ENCODE assay signal across 10 cellular contexts in the genomic region with DNA sequence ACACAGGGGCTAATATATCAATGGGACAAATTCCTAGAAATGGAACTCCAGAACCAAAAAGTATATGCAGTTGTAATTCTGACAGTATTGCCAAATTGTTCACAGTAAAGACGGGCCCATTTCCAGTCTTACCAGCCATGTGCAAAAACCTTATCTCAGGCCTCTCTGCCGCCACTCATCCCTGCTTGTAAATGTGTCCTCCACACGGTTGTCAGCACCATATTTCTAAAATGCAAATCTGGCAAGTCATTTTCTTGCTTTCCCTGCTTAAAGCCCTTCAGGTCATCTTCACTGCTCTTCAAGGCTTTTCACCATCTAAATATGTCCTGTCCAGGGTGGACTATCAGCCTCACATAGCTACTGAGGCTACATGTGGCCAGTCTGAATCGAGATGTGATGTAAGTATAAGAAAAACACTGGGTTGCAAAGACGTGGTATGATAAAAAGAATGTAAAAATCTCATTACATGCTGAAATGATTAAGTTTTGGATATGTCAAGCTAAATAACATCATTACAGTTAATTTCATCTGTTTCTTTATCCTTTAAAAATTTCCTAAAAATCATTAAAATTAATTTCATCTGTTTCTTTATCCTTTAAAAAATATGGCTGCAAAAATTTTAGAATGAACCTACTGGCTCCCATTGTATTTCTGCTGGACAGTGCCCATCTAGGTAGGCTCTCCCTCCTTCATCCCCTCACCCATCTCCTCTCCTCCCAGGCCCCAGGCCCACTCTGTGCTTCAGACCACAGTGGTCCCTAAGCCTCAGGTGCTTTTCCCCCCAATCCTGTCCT. TPM values are rescaled to one million over a fixed set of nuclear protein-coding genes. Genes with fewer than 3 reads are reported as not detected.
DNase-seq lines count a peak whose midpoint lies in the region; ATAC-seq, FAIRE-seq and TF ChIP-seq lines count a peak whose summit lies in the region.
"Had no signal": no experiment of that assay in that cellular context is flagged by ENCODE, and none has a peak within 500 bp of the region (broad histone marks: within the 10 kb centered on the region; RNA-seq: fewer than 3 reads in every experiment).

No MANE protein-coding gene starts in this region.

- DNase-seq in CD4-positive, alpha-beta T cell = no peak
- DNase-seq in H1 (ENCODE audit: low read depth in 1 of 2, low spot score in 2 of 2) (no peak), osteoblast (ENCODE audit: insufficient read length, low spot score, missing footprints) (peak; percentile 73), COLO829 (ENCODE audit: low spot score) (no peak), foreskin melanocyte (no peak), NCI-H69 (lab: John Stamatoyannopoulos, UW) (no peak)

- peaks cover 5% of the 10 kb centered on the region; the same call in 1 of the 2 replicates for H3K23me2 ChIP-seq in H1 (ENCODE audit: low read depth, low read length)

- no peak overlapping the region for H2AK5ac ChIP-seq in H1 (ENCODE audit: low read depth, low read length)

- no peak for TF ChIP-seq CTCF in CD4-positive, alpha-beta T cell (IDR thresholded peaks at IDR 0.05)
- TF ChIP-seq CTCF in OCI-LY1 (IDR thresholded peaks at IDR 0.05; ENCODE audit: low read length) (no peak), H1 (IDR thresholded peaks at IDR 0.05; ENCODE audit: control extremely low read depth in 1 of 3, insufficient read depth in 1 of 3, low read depth in 1 of 3, low read length in 3 of 3) (no peak), osteoblast (IDR thresholded peaks at IDR 0.05; ENCODE audit: extremely low read depth, low read depth, low read length) (no peak)

- H3K9me3 ChIP-seq in CD4-positive, alpha-beta T cell (ENCODE audit: control insufficient read depth, low read length) = no peaks in the 10 kb centered on the region
- no peaks in the 10 kb centered on the region for H3K9me3 ChIP-seq in OCI-LY1 (ENCODE audit: low read length)
- no peaks in the 10 kb centered on the region for H3K9me3 ChIP-seq in H1 (ENCODE audit: insufficient read depth in 2 of 2, low read depth in 1 of 2, low read length in 1 of 2)
- H3K9me3 ChIP-seq in osteoblast (ENCODE audit: low read depth, low read length) = no peaks in the 10 kb centered on the region

- no peak overlapping the region for H2BK120ac ChIP-seq in H1 (replicated peaks; ENCODE audit: low read depth, low read length)

- peaks cover 34% of the 10 kb centered on the region for H3K4me1 ChIP-seq in OCI-LY1 (ENCODE audit: insufficient read depth, low read length, severe bottlenecking)
- peaks cover 4 to 5% (median 5%) of the 10 kb centered on the region in 4 experiments; a peak in 6 of 7 replicates for H3K4me1 ChIP-seq in H1 (replicated peaks in 1 of 4; ENCODE audit: control insufficient read depth in 3 of 4, insufficient read depth in 4 of 4, low read length in 3 of 4)
- peaks cover 15% of the 10 kb centered on the region for H3K4me1 ChIP-seq in osteoblast (ENCODE audit: insufficient read depth, low read length)

- H3K4me1 Mint-ChIP-seq in CD4-positive, alpha-beta T cell (ENCODE audit: low read depth) = peaks cover 73% of the 10 kb centered on the region

- no peaks in the 10 kb centered on the region for H3K79me1 ChIP-seq in H1 (ENCODE audit: low read depth, low read length)

- H3K14ac ChIP-seq in H1 (ENCODE audit: insufficient read length) = no peak overlapping the region

- H3K9me3 Mint-ChIP-seq in CD4-positive, alpha-beta T cell = no peaks in the 10 kb centered on the region

- no peak overlapping the region for H2BK15ac ChIP-seq in H1 (ENCODE audit: low read length)

- no peaks in the 10 kb centered on the region for H3K9me2 ChIP-seq in OCI-LY1 (ENCODE audit: low read depth, low read length)

- no peak for TF ChIP-seq EP300 in H1 (IDR thresholded peaks at IDR 0.05; ENCODE audit: borderline replicate concordance in 1 of 2, low read depth in 2 of 2, low read length in 2 of 2)

- no peaks in the 10 kb centered on the region for H3K27me3 ChIP-seq in CD4-positive, alpha-beta T cell (ENCODE audit: control insufficient read depth, insufficient read depth, low read length)
- H3K27me3 ChIP-seq in OCI-LY1 (ENCODE audit: insufficient read depth, low read length) (no peaks in the 10 kb centered on the region), H1 (replicated peaks in 1 of 4; ENCODE audit: control insufficient read depth in 3 of 4, extremely low read depth in 1 of 4, insufficient read depth in 3 of 4, low read length in 3 of 4) (peaks cover 0 to 2% (median 0%) of the 10 kb centered on the region in 4 experiments; a peak in 2 of 7 replicates), osteoblast (ENCODE audit: insufficient read depth, low read length) (no peaks in the 10 kb centered on the region)

- H3K4ac ChIP-seq in H1 (replicated peaks; ENCODE audit: insufficient read length, low read depth, low read length) = no peak overlapping the region

- H4K20me1 ChIP-seq in OCI-LY1 (ENCODE audit: insufficient read depth, low read length) = no peaks in the 10 kb centered on the region
- H4K20me1 ChIP-seq in H1 (replicated peaks in 1 of 2; ENCODE audit: control insufficient read depth in 1 of 2, insufficient read depth in 2 of 2, low read length in 2 of 2) = no peaks in the 10 kb centered on the region
- no peaks in the 10 kb centered on the region for H4K20me1 ChIP-seq in osteoblast (ENCODE audit: insufficient read depth, low read length)

- H3K27ac ChIP-seq in CD4-positive, alpha-beta T cell (ENCODE audit: low read depth, low read length) = peak overlapping the region; percentile 88
- H3K27ac ChIP-seq in OCI-LY1 (ENCODE audit: low read depth, low read length, poor library complexity, severe bottlenecking) (peak overlapping the region; percentile 12), H1 (ENCODE audit: low read depth, low read length) (no peak overlapping the region), osteoblast (ENCODE audit: low read depth, low read length) (peak overlapping the region; percentile 77)

- ATAC-seq in CD4-positive, alpha-beta T cell (ENCODE audit: poor library complexity) = no peak
- ATAC-seq in HG02973 (IDR thresholded peaks at IDR 0.05; ENCODE audit: unreplicated experiment) = no peak

- H2AFZ ChIP-seq in OCI-LY1 (ENCODE audit: low read length) (no peak overlapping the region), H1 (ENCODE audit: low read length) (0 out of 2 replicates have a peak overlapping the region, but pooled peaks have one; percentile 6), osteoblast (ENCODE audit: low read length) (peak overlapping the region; percentile 93)

- peak overlapping the region; percentile 70 for H3K4me3 ChIP-seq in OCI-LY1 (ENCODE audit: low read depth, low read length, poor library complexity, severe bottlenecking)
- peak overlapping the region in 2 of 4 experiments; percentile 70 to 76; a peak in 3 of 8 replicates for H3K4me3 ChIP-seq in H1 (ENCODE audit: extremely low read depth in 1 of 4, insufficient read depth in 2 of 4, low read depth in 3 of 4, low read length in 4 of 4)
- peak overlapping the region; percentile 94 for H3K4me3 ChIP-seq in osteoblast (ENCODE audit: insufficient read depth, low read length)

- H3K4me3 Mint-ChIP-seq in CD4-positive, alpha-beta T cell = peak overlapping the region; percentile 95

- no peak overlapping the region; the same call in 1 of the 2 replicates for H4K8ac ChIP-seq in H1 (ENCODE audit: extremely low read depth, insufficient read depth, low read length)

- WGBS in H1 (ENCODE audit: extremely low coverage in 1 of 2, insufficient coverage in 1 of 2, insufficient read length in 1 of 2, insufficient replicate concordance in 2 of 2, low coverage in 1 of 2, low lambda C conversion rate in 2 of 2, missing lambda C conversion rate in 1 of 2), 2 experiments = 90% methylated on average over 5 of the region's 5 CpGs; no CpG with 5 or more reads in 1 of the 2 experiments

- no peaks in the 10 kb centered on the region for H3K27me3 Mint-ChIP-seq in CD4-positive, alpha-beta T cell

- intact Hi-C loops in CD4-positive, alpha-beta T cell (cut with DNase I, micrococcal nuclease) = loop anchor here (5.0 to 10.0 kb wide), 7 partner anchors 181 to 1018 kb away; a partner anchor contains a TSS

- no peaks in the 10 kb centered on the region for H3K79me2 ChIP-seq in OCI-LY1 (ENCODE audit: insufficient read depth, low read length)
- H3K79me2 ChIP-seq in H1 (ENCODE audit: control insufficient read depth in 1 of 2, insufficient read depth in 2 of 2, low read length in 2 of 2) = no peaks in the 10 kb centered on the region
- H3K79me2 ChIP-seq in osteoblast (ENCODE audit: insufficient read depth, low read length) = peaks cover 21% of the 10 kb centered on the region

- no peak for TF ChIP-seq RAD21 in H1 (IDR thresholded peaks at IDR 0.05 in 1 of 2, conservative IDR thresholded peaks at IDR 0.05 in 1 of 2; ENCODE audit: low read depth in 2 of 2, low read length in 2 of 2)

- no peak overlapping the region for H3K23ac ChIP-seq in H1 (ENCODE audit: insufficient read length)

- POLR2A ChIA-PET in CD4-positive, alpha-beta T cell (lab: Charles Lee) = interaction anchor here (1.0 to 8.6 kb wide), 5 partner anchors 11 to 230 kb away, joined by 3 to 94 read pairs (median 9); a partner anchor contains a TSS
- POLR2A ChIA-PET in H1 (lab: Charles Lee; ENCODE audit: partially characterized antibody) = no interaction called here

- 0 out of 2 replicates have a peak overlapping the region, but pooled peaks have one; percentile 10 for H2BK20ac ChIP-seq in H1 (ENCODE audit: low read length)

- no peak overlapping the region for H2BK5ac ChIP-seq in H1 (ENCODE audit: low read depth, low read length)

- TF ChIP-seq POLR2A in H1 (IDR thresholded peaks at IDR 0.05; ENCODE audit: control extremely low read depth in 1 of 2, low read depth in 2 of 2, low read length in 2 of 2) = no peak

- FAIRE-seq in H1 (lab: Jason Lieb, UNC) = no peak

- CTCF ChIA-PET in CD4-positive, alpha-beta T cell (lab: Charles Lee) = interaction anchor here (7.0 kb wide), 1 partner anchor 116 kb away, joined by 45 read pairs; no protein-coding TSS in a partner anchor
- CTCF ChIA-PET in H1 (lab: Charles Lee; ENCODE audit: partially characterized antibody) = interaction anchor here (0.5 to 9.0 kb wide), 2 partner anchors 36 to 115 kb away, joined by 3 to 62 read pairs; a partner anchor contains a TSS

- H4K91ac ChIP-seq in H1 (replicated peaks; ENCODE audit: insufficient read length, low read length) = no peak overlapping the region

- H3K56ac ChIP-seq in H1 (replicated peaks; ENCODE audit: insufficient read length, low read depth, low read length) = no peak overlapping the region

- H3K27ac Mint-ChIP-seq in CD4-positive, alpha-beta T cell = peak overlapping the region; percentile 89

- peaks cover 75% of the 10 kb centered on the region for H3K36me3 Mint-ChIP-seq in CD4-positive, alpha-beta T cell (ENCODE audit: low read depth)

- H3K9ac ChIP-seq in OCI-LY1 (ENCODE audit: low read length) (peak overlapping the region; percentile 72), H1 (replicated peaks in 1 of 4; ENCODE audit: extremely low read depth in 1 of 4, low read depth in 3 of 4, low read length in 3 of 4) (no peak overlapping the region)

- H3K36me3 ChIP-seq in OCI-LY1 (ENCODE audit: insufficient read depth, low read length) (no peaks in the 10 kb centered on the region), H1 (ENCODE audit: control insufficient read depth in 2 of 4, insufficient read depth in 4 of 4, low read length in 3 of 4) (no peaks in the 10 kb centered on the region; a peak in 2 of 8 replicates), osteoblast (ENCODE audit: insufficient read depth, low read length) (peaks cover 21% of the 10 kb centered on the region)

- 0 out of 2 replicates have a peak overlapping the region, but pooled peaks have one; percentile 55 for H2BK12ac ChIP-seq in H1 (ENCODE audit: low read depth, low read length)

- H3K18ac ChIP-seq in H1 (ENCODE audit: extremely low read depth, low read length) = peak overlapping the region; percentile 76

- H4K5ac ChIP-seq in H1 (ENCODE audit: insufficient read length, low read depth, low read length) = no peak overlapping the region

- no peaks in the 10 kb centered on the region for H3F3A ChIP-seq in OCI-LY1 (ENCODE audit: insufficient read depth, low read length)

- H3K4me2 ChIP-seq in OCI-LY1 (ENCODE audit: low read length) = peak overlapping the region; percentile 68
- H3K4me2 ChIP-seq in H1 (ENCODE audit: insufficient read depth in 1 of 2, low read depth in 2 of 2, low read length in 2 of 2) = peak overlapping the region; percentile 65 to 72
- H3K4me2 ChIP-seq in osteoblast (ENCODE audit: insufficient read depth, low read length) = peak overlapping the region; percentile 82

RNA-seq across cellular contexts. Expression of a gene that starts 1.0 kb away (rescaled TPM):
- 10 to 100 TPM; 13.2 to 14.4 TPM for total RNA-seq in CD4-positive, alpha-beta T cell
- total RNA-seq in H1 (2021; fragmentation: NEBNext Ultra II Directional; extraction: Animal tissue kit (Norgen Biotek cat#: 25700)) = 3.4 and 3.7 TPM in 2 replicates
- 1.9 and 4.5 TPM in 2 replicates for polyA plus RNA-seq in H1 (2011; rRNA removed)
- polyA plus RNA-seq in H1 (2011; cell fraction: cytosol; rRNA removed) = 3.0 TPM
- 1.8 TPM for polyA plus RNA-seq in H1 (2011; cell fraction: nucleus; rRNA removed)
- polyA plus RNA-seq in H1 (2012, experiment 1 of 2) = 2.6 to 4.0 TPM (median 3.0 TPM) in 4 replicates
- polyA plus RNA-seq in H1 (2012, experiment 2 of 2) = 0.42 TPM
- polyA plus RNA-seq in H1 (2013, experiment 1 of 2) = 4.8 TPM
- polyA plus RNA-seq in H1 (2013, experiment 2 of 2) = 4.7 TPM
- 2.4 and 5.0 TPM in 2 replicates for polyA minus RNA-seq in H1 (2011; rRNA and poly(A)+ RNA removed)
- polyA minus RNA-seq in H1 (2011; cell fraction: cytosol; rRNA and poly(A)+ RNA removed) = 1.5 TPM
- polyA minus RNA-seq in H1 (2011; cell fraction: nucleus; rRNA and poly(A)+ RNA removed) = 1.4 TPM
- 29.2 and 33.3 TPM in 2 replicates for total RNA-seq in osteoblast
- polyA plus RNA-seq: neural cell had no signal

RNA-seq across cellular contexts. Expression of a gene that starts 1.0 kb away (rescaled TPM):
- total RNA-seq in CD4-positive, alpha-beta T cell = 10 to 100 TPM; 15.4 to 18.6 TPM
- 8.4 and 11.3 TPM in 2 replicates for total RNA-seq in H1 (2021; fragmentation: NEBNext Ultra II Directional; extraction: Animal tissue kit (Norgen Biotek cat#: 25700))
- polyA plus RNA-seq in H1 (2011; rRNA removed) = 1.7 and 1.9 TPM in 2 replicates
- polyA plus RNA-seq in H1 (2011; cell fraction: cytosol; rRNA removed) = 2.1 TPM
- polyA plus RNA-seq in H1 (2011; cell fraction: nucleus; rRNA removed) = 0.94 TPM
- polyA plus RNA-seq in H1 (2012, experiment 1 of 2) = 3.3 to 4.2 TPM (median 3.7 TPM) in 4 replicates
- polyA plus RNA-seq in H1 (2012, experiment 2 of 2) = 0.38 TPM
- 4.3 TPM for polyA plus RNA-seq in H1 (2013, experiment 1 of 2)
- polyA plus RNA-seq in H1 (2013, experiment 2 of 2) = 4.1 TPM
- 3.3 and 5.2 TPM in 2 replicates for polyA minus RNA-seq in H1 (2011; rRNA and poly(A)+ RNA removed)
- polyA minus RNA-seq in H1 (2011; cell fraction: cytosol; rRNA and poly(A)+ RNA removed) = 4.4 TPM
- polyA minus RNA-seq in H1 (2011; cell fraction: nucleus; rRNA and poly(A)+ RNA removed) = 2.2 TPM
- 30.6 and 33.7 TPM in 2 replicates for total RNA-seq in osteoblast
- polyA plus RNA-seq: neural cell had no signal

RNA-seq across cellular contexts. Expression of a gene that starts 14.3 kb away (rescaled TPM):
- 10 to 100 TPM; 41.6 to 41.8 TPM for total RNA-seq in CD4-positive, alpha-beta T cell
- 0.21 and 0.37 TPM in 2 replicates for total RNA-seq in H1 (2021; fragmentation: NEBNext Ultra II Directional; extraction: Animal tissue kit (Norgen Biotek cat#: 25700))
- polyA plus RNA-seq in H1 (2011; rRNA removed) = 0.33 and 0.45 TPM in 2 replicates
- polyA plus RNA-seq in H1 (2011; cell fraction: cytosol; rRNA removed) = 0.37 TPM
- 0.23 TPM for polyA plus RNA-seq in H1 (2011; cell fraction: nucleus; rRNA removed)
- polyA plus RNA-seq in H1 (2012, experiment 1 of 2) = 0.20 to 0.32 TPM (median 0.27 TPM) in 4 replicates
- not detected for polyA plus RNA-seq in H1 (2012, experiment 2 of 2)
- polyA plus RNA-seq in H1 (2013, experiment 1 of 2) = 0.55 TPM
- 0.46 TPM for polyA plus RNA-seq in H1 (2013, experiment 2 of 2)
- 0.27 and 0.38 TPM in 2 replicates for polyA minus RNA-seq in H1 (2011; rRNA and poly(A)+ RNA removed)
- 0.22 TPM for polyA minus RNA-seq in H1 (2011; cell fraction: cytosol; rRNA and poly(A)+ RNA removed)
- 0.90 TPM for polyA minus RNA-seq in H1 (2011; cell fraction: nucleus; rRNA and poly(A)+ RNA removed)
- total RNA-seq in osteoblast = 3.2 and 3.6 TPM in 2 replicates
- total RNA-seq: SK-MEL-5 had no signal
- polyA plus RNA-seq: neural cell had no signal

RNA-seq across cellular contexts. Expression of a gene that starts 48.4 kb away (rescaled TPM):
- 10 to 100 TPM; 46.2 to 49.8 TPM for total RNA-seq in CD4-positive, alpha-beta T cell
- 59.0 and 63.0 TPM in 2 replicates for total RNA-seq in H1 (2021; fragmentation: NEBNext Ultra II Directional; extraction: Animal tissue kit (Norgen Biotek cat#: 25700))
- polyA plus RNA-seq in H1 (2011; rRNA removed) = 12.2 and 14.8 TPM in 2 replicates
- 18.2 TPM for polyA plus RNA-seq in H1 (2011; cell fraction: cytosol; rRNA removed)
- polyA plus RNA-seq in H1 (2011; cell fraction: nucleus; rRNA removed) = 17.5 TPM
- 20.4 to 34.8 TPM (median 24.6 TPM) in 4 replicates for polyA plus RNA-seq in H1 (2012, experiment 1 of 2)
- 2.1 TPM for polyA plus RNA-seq in H1 (2012, experiment 2 of 2)
- polyA plus RNA-seq in H1 (2013, experiment 1 of 2) = 19.9 TPM
- 21.0 TPM for polyA plus RNA-seq in H1 (2013, experiment 2 of 2)
- 38.1 and 61.2 TPM in 2 replicates for polyA minus RNA-seq in H1 (2011; rRNA and poly(A)+ RNA removed)
- polyA minus RNA-seq in H1 (2011; cell fraction: cytosol; rRNA and poly(A)+ RNA removed) = 18.4 TPM
- polyA minus RNA-seq in H1 (2011; cell fraction: nucleus; rRNA and poly(A)+ RNA removed) = 24.2 TPM
- total RNA-seq in osteoblast = 44.5 and 48.1 TPM in 2 replicates
